ENCODE assay signal across 1 cellular context in genomic region chr17:17732892-17733670, GRCh38.
TF ChIP-seq lines count a peak whose summit lies in the region.

No MANE protein-coding gene starts in this region.

TF ChIP-seq in GM23338, 12 proteins besides CTCF, POLR2A, EP300 and RAD21 (continued from another document):
- TF ChIP-seq, protein P1, sequence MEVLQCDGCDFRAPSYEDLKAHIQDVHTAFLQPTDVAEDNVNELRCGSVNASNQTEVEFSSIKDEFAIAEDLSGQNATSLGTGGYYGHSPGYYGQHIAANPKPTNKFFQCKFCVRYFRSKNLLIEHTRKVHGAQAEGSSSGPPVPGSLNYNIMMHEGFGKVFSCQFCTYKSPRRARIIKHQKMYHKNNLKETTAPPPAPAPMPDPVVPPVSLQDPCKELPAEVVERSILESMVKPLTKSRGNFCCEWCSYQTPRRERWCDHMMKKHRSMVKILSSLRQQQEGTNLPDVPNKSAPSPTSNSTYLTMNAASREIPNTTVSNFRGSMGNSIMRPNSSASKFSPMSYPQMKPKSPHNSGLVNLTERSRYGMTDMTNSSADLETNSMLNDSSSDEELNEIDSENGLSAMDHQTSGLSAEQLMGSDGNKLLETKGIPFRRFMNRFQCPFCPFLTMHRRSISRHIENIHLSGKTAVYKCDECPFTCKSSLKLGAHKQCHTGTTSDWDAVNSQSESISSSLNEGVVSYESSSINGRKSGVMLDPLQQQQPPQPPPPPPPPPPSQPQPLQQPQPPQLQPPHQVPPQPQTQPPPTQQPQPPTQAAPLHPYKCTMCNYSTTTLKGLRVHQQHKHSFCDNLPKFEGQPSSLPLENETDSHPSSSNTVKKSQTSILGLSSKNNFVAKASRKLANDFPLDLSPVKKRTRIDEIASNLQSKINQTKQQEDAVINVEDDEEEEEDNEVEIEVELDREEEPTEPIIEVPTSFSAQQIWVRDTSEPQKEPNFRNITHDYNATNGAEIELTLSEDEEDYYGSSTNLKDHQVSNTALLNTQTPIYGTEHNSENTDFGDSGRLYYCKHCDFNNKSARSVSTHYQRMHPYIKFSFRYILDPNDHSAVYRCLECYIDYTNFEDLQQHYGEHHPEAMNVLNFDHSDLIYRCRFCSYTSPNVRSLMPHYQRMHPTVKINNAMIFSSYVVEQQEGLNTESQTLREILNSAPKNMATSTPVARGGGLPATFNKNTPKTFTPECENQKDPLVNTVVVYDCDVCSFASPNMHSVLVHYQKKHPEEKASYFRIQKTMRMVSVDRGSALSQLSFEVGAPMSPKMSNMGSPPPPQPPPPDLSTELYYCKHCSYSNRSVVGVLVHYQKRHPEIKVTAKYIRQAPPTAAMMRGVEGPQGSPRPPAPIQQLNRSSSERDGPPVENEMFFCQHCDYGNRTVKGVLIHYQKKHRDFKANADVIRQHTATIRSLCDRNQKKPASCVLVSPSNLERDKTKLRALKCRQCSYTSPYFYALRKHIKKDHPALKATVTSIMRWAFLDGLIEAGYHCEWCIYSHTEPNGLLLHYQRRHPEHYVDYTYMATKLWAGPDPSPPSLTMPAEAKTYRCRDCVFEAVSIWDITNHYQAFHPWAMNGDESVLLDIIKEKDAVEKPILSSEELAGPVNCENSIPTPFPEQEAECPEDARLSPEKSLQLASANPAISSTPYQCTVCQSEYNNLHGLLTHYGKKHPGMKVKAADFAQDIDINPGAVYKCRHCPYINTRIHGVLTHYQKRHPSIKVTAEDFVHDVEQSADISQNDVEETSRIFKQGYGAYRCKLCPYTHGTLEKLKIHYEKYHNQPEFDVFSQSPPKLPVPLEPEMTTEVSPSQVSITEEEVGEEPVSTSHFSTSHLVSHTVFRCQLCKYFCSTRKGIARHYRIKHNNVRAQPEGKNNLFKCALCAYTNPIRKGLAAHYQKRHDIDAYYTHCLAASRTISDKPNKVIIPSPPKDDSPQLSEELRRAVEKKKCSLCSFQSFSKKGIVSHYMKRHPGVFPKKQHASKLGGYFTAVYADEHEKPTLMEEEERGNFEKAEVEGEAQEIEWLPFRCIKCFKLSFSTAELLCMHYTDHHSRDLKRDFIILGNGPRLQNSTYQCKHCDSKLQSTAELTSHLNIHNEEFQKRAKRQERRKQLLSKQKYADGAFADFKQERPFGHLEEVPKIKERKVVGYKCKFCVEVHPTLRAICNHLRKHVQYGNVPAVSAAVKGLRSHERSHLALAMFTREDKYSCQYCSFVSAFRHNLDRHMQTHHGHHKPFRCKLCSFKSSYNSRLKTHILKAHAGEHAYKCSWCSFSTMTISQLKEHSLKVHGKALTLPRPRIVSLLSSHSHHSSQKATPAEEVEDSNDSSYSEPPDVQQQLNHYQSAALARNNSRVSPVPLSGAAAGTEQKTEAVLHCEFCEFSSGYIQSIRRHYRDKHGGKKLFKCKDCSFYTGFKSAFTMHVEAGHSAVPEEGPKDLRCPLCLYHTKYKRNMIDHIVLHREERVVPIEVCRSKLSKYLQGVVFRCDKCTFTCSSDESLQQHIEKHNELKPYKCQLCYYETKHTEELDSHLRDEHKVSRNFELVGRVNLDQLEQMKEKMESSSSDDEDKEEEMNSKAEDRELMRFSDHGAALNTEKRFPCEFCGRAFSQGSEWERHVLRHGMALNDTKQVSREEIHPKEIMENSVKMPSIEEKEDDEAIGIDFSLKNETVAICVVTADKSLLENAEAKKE (CRISPR knock-in tag; IDR thresholded peaks at IDR 0.05), result no peak
- no peak for TF ChIP-seq NANOG (IDR thresholded peaks at IDR 0.05; ENCODE audit: borderline replicate concordance)
- no peak for TF ChIP-seq POLR2AphosphoS5 (IDR thresholded peaks at IDR 0.05; ENCODE audit: low read depth)
- TF ChIP-seq, protein P2, sequence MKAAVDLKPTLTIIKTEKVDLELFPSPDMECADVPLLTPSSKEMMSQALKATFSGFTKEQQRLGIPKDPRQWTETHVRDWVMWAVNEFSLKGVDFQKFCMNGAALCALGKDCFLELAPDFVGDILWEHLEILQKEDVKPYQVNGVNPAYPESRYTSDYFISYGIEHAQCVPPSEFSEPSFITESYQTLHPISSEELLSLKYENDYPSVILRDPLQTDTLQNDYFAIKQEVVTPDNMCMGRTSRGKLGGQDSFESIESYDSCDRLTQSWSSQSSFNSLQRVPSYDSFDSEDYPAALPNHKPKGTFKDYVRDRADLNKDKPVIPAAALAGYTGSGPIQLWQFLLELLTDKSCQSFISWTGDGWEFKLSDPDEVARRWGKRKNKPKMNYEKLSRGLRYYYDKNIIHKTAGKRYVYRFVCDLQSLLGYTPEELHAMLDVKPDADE (IDR thresholded peaks at IDR 0.05), result no peak
- no peak for TF ChIP-seq EZH2 (IDR thresholded peaks at IDR 0.05; ENCODE audit: low read depth, unreplicated experiment)
- TF ChIP-seq EZH2phosphoT487 (IDR thresholded peaks at IDR 0.05; ENCODE audit: unreplicated experiment), result no peak
- TF ChIP-seq JUNB (IDR thresholded peaks at IDR 0.05; ENCODE audit: unreplicated experiment), result no peak
- TF ChIP-seq STAT1 (IDR thresholded peaks at IDR 0.05; ENCODE audit: unreplicated experiment), result no peak
TF ChIP-seq in GM23338: peak in this region for 0.
